ENCODE assay signal across 8 cellular contexts in genomic region chr1:65165269-65166002, GRCh38. TPM values are rescaled to one million over a fixed set of nuclear protein-coding genes. Genes with fewer than 3 reads are reported as not detected.
DNase-seq lines count a peak whose midpoint lies in the region; ATAC-seq and TF ChIP-seq lines count a peak whose summit lies in the region.

No MANE protein-coding gene starts in this region.

- TF ChIP-seq CTCF in omental fat pad (IDR thresholded peaks at IDR 0.05) (no peak), tibial artery (IDR thresholded peaks at IDR 0.05) (no peak), psoas muscle (IDR thresholded peaks at IDR 0.05) (no peak), prostate gland (IDR thresholded peaks at IDR 0.05) (no peak)

- H3K4me1 ChIP-seq in tibial artery (peaks cover 0 to 46% (median 13%) of the 10 kb centered on the region in 4 donors), psoas muscle (no peaks in the 10 kb centered on the region), prostate gland (replicated peaks) (no peaks in the 10 kb centered on the region)

- peak; percentile 67 for ATAC-seq in GM21515 (IDR thresholded peaks at IDR 0.05; ENCODE audit: unreplicated experiment)
- peak; percentile 79 for ATAC-seq in HG03521 (IDR thresholded peaks at IDR 0.05; ENCODE audit: unreplicated experiment)
- ATAC-seq in omental fat pad (ENCODE audit: low FRiP score), result no peak
- ATAC-seq in psoas muscle, result no peak

- H3K27me3 Mint-ChIP-seq in dendritic cell treated with granulocyte-macrophage colony-stimulating factor and Interleukin-4, amounts not matched to agents 40 ng/mL and 50 ng/mL, for 4 days, result no peaks in the 10 kb centered on the region

- no peaks in the 10 kb centered on the region for H3K9me3 Mint-ChIP-seq in dendritic cell treated with granulocyte-macrophage colony-stimulating factor and Interleukin-4, amounts not matched to agents 40 ng/mL and 50 ng/mL, for 4 days

- H3K4me1 Mint-ChIP-seq in dendritic cell treated with granulocyte-macrophage colony-stimulating factor and Interleukin-4, amounts not matched to agents 40 ng/mL and 50 ng/mL, for 4 days (ENCODE audit: low read depth), result peaks cover 96% of the 10 kb centered on the region

- H3K27ac ChIP-seq in tibial artery (no peak overlapping the region), psoas muscle (no peak overlapping the region), prostate gland (no peak overlapping the region)

- H3K27me3 ChIP-seq in tibial artery, result no peaks in the 10 kb centered on the region
- no peaks in the 10 kb centered on the region for H3K27me3 ChIP-seq in psoas muscle (ENCODE audit: insufficient read depth in 3 of 3, low read length in 2 of 3)
- no peaks in the 10 kb centered on the region for H3K27me3 ChIP-seq in prostate gland (replicated peaks; ENCODE audit: insufficient read depth)

- intact Hi-C loops in dendritic cell treated with granulocyte-macrophage colony-stimulating factor and Interleukin-4, amounts not matched to agents 40 ng/mL and 50 ng/mL, for 4 days (cut with micrococcal nuclease), result loop anchor here (1.0 kb wide), 1 partner anchor 9 kb away; no protein-coding TSS in a partner anchor
- intact Hi-C loops in tibial artery (cut with DNase I; ENCODE audit: low total_unique reads) (no loop called here), psoas muscle (cut with DNase I) (no loop called here), prostate gland (cut with DNase I) (no loop called here)

- H3K27ac Mint-ChIP-seq in dendritic cell treated with granulocyte-macrophage colony-stimulating factor and Interleukin-4, amounts not matched to agents 40 ng/mL and 50 ng/mL, for 4 days, result peak overlapping the region; percentile 82

- H3K4me3 ChIP-seq in tibial artery (no peak overlapping the region), psoas muscle (no peak overlapping the region), prostate gland (no peak overlapping the region)

- H3K4me3 Mint-ChIP-seq in dendritic cell treated with granulocyte-macrophage colony-stimulating factor and Interleukin-4, amounts not matched to agents 40 ng/mL and 50 ng/mL, for 4 days, result peak overlapping the region; percentile 50

- DNase-seq in GF-D8 (lab: John Stamatoyannopoulos, UW) (peak; percentile 93), omental fat pad (ENCODE audit: low spot score) (no peak), tibial artery (no peak), psoas muscle (no peak), prostate gland (ENCODE audit: low spot score) (no peak)

- no peaks in the 10 kb centered on the region for H3K36me3 ChIP-seq in tibial artery
- no peaks in the 10 kb centered on the region for H3K36me3 ChIP-seq in psoas muscle (ENCODE audit: insufficient read depth in 1 of 2, low read depth in 1 of 2)
- no peaks in the 10 kb centered on the region for H3K36me3 ChIP-seq in prostate gland

- WGBS in psoas muscle, 3 donors, result 79 to 86% (median 80%) methylated on average over 5 of the region's 5 CpGs
- WGBS in prostate gland, result 80% methylated on average over 5 of the region's 5 CpGs

- TF ChIP-seq POLR2A in prostate gland (IDR thresholded peaks at IDR 0.05), result no peak

- H3K9me3 ChIP-seq in tibial artery, result no peaks in the 10 kb centered on the region
- H3K9me3 ChIP-seq in psoas muscle, result no peaks in the 10 kb centered on the region
- H3K9me3 ChIP-seq in prostate gland, result no peaks in the 10 kb centered on the region

- H3K36me3 Mint-ChIP-seq in dendritic cell treated with granulocyte-macrophage colony-stimulating factor and Interleukin-4, amounts not matched to agents 40 ng/mL and 50 ng/mL, for 4 days (ENCODE audit: low read depth), result peaks cover 5% of the 10 kb centered on the region

RNA-seq across cellular contexts. Expression of gene AK4, which starts 17.4 kb away (rescaled TPM):
- total RNA-seq in omental fat pad (100 to 1,000 TPM in 1 of 4 donors, 10 to 100 TPM in 3; 20.5 to 108 (median 61.8) TPM), psoas muscle (10 to 100 TPM in 2 of 4 donors, 1 to 10 TPM in 2; 1.1 to 29.0 (median 12.3) TPM), prostate gland (10 to 100 TPM; 46.5 to 63.1 TPM)
- 1 to 10 TPM in 1 of 3 donors, under 1 TPM in 2; 0.37 to 1.4 (median 0.82) TPM for polyA plus RNA-seq in psoas muscle

Comparison
In these comparisons a context has a peak if more than half of its experiments do, and no peak if none do; other contexts are left out.
1. ATAC-seq: peak in GM21515 (single experiment) and HG03521 (single experiment); none in omental fat pad (single experiment) and psoas muscle (0 of 4).